26 cellular contexts compared by ENCODE assay signal in the genomic region with DNA sequence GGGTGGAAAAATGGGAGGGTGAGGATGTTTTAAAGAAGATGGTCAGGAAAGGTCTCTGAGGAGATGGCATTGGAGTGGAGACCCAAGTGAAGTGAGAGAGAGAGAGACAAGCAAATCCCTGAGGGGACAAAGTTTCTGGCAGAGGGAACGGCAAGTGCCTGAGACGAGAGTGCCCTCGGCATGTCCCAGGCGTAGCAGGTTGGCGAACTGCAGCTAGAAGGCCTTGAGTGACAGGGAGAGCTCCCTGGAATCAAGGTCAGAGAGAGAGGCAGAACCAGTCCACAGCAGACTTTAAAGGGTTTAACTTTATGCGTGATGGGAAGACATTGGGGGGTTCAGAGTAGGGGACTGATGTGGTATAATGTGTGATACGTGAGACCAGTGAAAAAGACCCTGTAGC.
DNase-seq lines count a peak whose midpoint lies in the region; ATAC-seq, FAIRE-seq and TF ChIP-seq lines count a peak whose summit lies in the region.
"Had no signal": no experiment of that assay in that cellular context is flagged by ENCODE, and none has a peak within 500 bp of the region (broad histone marks: within the 10 kb centered on the region; RNA-seq: fewer than 3 reads in every experiment).

No MANE protein-coding gene starts in this region.

- H3K9me3 ChIP-seq in K562 (replicated peaks; ENCODE audit: control insufficient read depth, insufficient read depth, low read depth, low read length) (no peaks in the 10 kb centered on the region), right atrium auricular region (no peaks in the 10 kb centered on the region), MG63 (no peaks in the 10 kb centered on the region)
- H3K9me3 ChIP-seq: A549; BE2C; BLaER1 treated with 17β-estradiol and CSF1 and Interleukin-3, amounts not matched to agents 10 nM and 100 nM; HAP-1 had no signal

- intact Hi-C loops in K562 (cut with micrococcal nuclease) = no loop called here
- intact Hi-C loops in Right ventricle myocardium superior (cut with DNase I) = no loop called here
- intact Hi-C loops in left cardiac atrium (cut with DNase I) = loop anchor here in 1 of 2 donors (10.0 kb wide), 1 partner anchor 145 kb away; a partner anchor contains a TSS

- H3K27me3 ChIP-seq in K562 (ENCODE audit: control insufficient read depth in 2 of 2, insufficient read depth in 2 of 2, low read length in 2 of 2) (peaks cover 0 to 3% of the 10 kb centered on the region in 2 experiments; a peak in 1 of 5 replicates), right atrium auricular region (no peaks in the 10 kb centered on the region), MG63 (no peaks in the 10 kb centered on the region)
- H3K27me3 ChIP-seq: BE2C; BLaER1 treated with 17β-estradiol and CSF1 and Interleukin-3, amounts not matched to agents 10 nM and 100 nM had no signal

- no peak for TF ChIP-seq EP300 in K562 (IDR thresholded peaks at IDR 0.05; ENCODE audit: low read length)

- CTCF ChIA-PET in K562 (lab: Yijun Ruan, JAX; ENCODE audit: low intra/inter-chr PET ratio) = no interaction called here

- H3K4me2 ChIP-seq in K562 (ENCODE audit: insufficient read depth, low read length) = no peak overlapping the region
- H3K4me2 ChIP-seq: A549; BLaER1 treated with 17β-estradiol and CSF1 and Interleukin-3, amounts not matched to agents 10 nM and 100 nM; GM23338 had no signal

- ATAC-seq in K562 (no peak), Right ventricle myocardium superior (ENCODE audit: poor library complexity) (peak; percentile 84), left cardiac atrium (peak; percentile 66 to 89), GM18519 (IDR thresholded peaks at IDR 0.05; ENCODE audit: low FRiP score, unreplicated experiment) (no peak), GM21825 (IDR thresholded peaks at IDR 0.05; ENCODE audit: unreplicated experiment) (no peak)
- ATAC-seq: A549, GM23338 had no signal

- H3K9ac ChIP-seq in K562 (ENCODE audit: insufficient read depth in 1 of 2, low read depth in 2 of 2, low read length in 2 of 2) = no peak overlapping the region
- H3K9ac ChIP-seq: BLaER1 treated with 17β-estradiol and CSF1 and Interleukin-3, amounts not matched to agents 10 nM and 100 nM had no signal

- POLR2A ChIA-PET in K562 (lab: Yijun Ruan, JAX) = interaction anchor here (1.0 kb wide), 1 partner anchor 17 kb away, joined by 3 read pairs; no protein-coding TSS in a partner anchor

- DNase-seq in K562 (ENCODE audit: extremely low read depth in 1 of 4, low spot score in 3 of 4) = no peak
- DNase-seq in Right ventricle myocardium superior = peak; percentile 65
- peak; percentile 24 for DNase-seq in left cardiac atrium
- DNase-seq in right atrium auricular region (ENCODE audit: low spot score) = no peak
- DNase-seq in globus pallidus (ENCODE audit: low spot score) = no peak
- DNase-seq in MG63 = no peak
- DNase-seq: 8988T; ACHN; AML-193; BE2C; CD4-positive, alpha-beta T cell; CD8-positive, alpha-beta memory T cell; DMS53; DMS79 treated with DMSO at 0.1 percent for 48 hours; GF-D8; HFFc6 had no signal

- no peak for TF ChIP-seq POLR2A in K562 (conservative IDR thresholded peaks at IDR 0.05)

- H3K4me3 ChIP-seq in K562 = no peak overlapping the region
- no peak overlapping the region for H3K4me3 ChIP-seq in right atrium auricular region
- H3K4me3 ChIP-seq in MG63 = no peak overlapping the region
- H3K4me3 ChIP-seq: A549; BLaER1 treated with 17β-estradiol and CSF1 and Interleukin-3, amounts not matched to agents 10 nM and 100 nM; GM23338; HAP-1 had no signal

- H3K4me1 ChIP-seq in K562 (replicated peaks in 1 of 2; ENCODE audit: control insufficient read depth in 2 of 2, insufficient read depth in 2 of 2, low read length in 2 of 2) (no peaks in the 10 kb centered on the region), right atrium auricular region (peaks cover 0 to 8% of the 10 kb centered on the region in 2 donors)
- H3K4me1 ChIP-seq: A549; BLaER1 treated with 17β-estradiol and CSF1 and Interleukin-3, amounts not matched to agents 10 nM and 100 nM; HAP-1 had no signal

- TF ChIP-seq RAD21 in K562 (CRISPR knock-in tag; conservative IDR thresholded peaks at IDR 0.05 in 1 of 2, IDR thresholded peaks at IDR 0.05 in 1 of 2) = no peak

- no peaks in the 10 kb centered on the region for H3K9me1 ChIP-seq in K562 (ENCODE audit: control insufficient read depth, insufficient read depth, low read length)

- H2AFZ ChIP-seq in K562 (ENCODE audit: low read depth, low read length) = no peak overlapping the region
- H2AFZ ChIP-seq: GM23338 had no signal

- H3K36me3 ChIP-seq in K562 (ENCODE audit: control insufficient read depth, insufficient read depth, low read length) (no peaks in the 10 kb centered on the region), right atrium auricular region (no peaks in the 10 kb centered on the region), MG63 (no peaks in the 10 kb centered on the region)
- H3K36me3 ChIP-seq: BE2C; BLaER1 treated with 17β-estradiol and CSF1 and Interleukin-3, amounts not matched to agents 10 nM and 100 nM; HAP-1 had no signal

- H3K79me2 ChIP-seq in K562 (ENCODE audit: control insufficient read depth, insufficient read depth, low read length) = no peaks in the 10 kb centered on the region

- WGBS in K562 (ENCODE audit: insufficient coverage, low coverage, missing lambda C conversion rate) = 7% methylated on average over 7 of the region's 7 CpGs

- FAIRE-seq in K562 (lab: Jason Lieb, UNC) = no peak
- FAIRE-seq: A549, GM12891, GM18507, GM19239, H54 had no signal

- TF ChIP-seq CTCF in K562 (IDR thresholded peaks at IDR 0.05 in 2 of 3, conservative IDR thresholded peaks at IDR 0.05 in 1 of 3; ENCODE audit: insufficient read depth in 2 of 3, low read depth in 1 of 3, low read length in 3 of 3) = no peak
- TF ChIP-seq CTCF in right atrium auricular region (IDR thresholded peaks at IDR 0.05) = no peak

- H3K27ac ChIP-seq in K562 (ENCODE audit: extremely low read depth, low read depth, low read length) (no peak overlapping the region), right atrium auricular region (peak overlapping the region; percentile 21 to 74)
- H3K27ac ChIP-seq: A549; BLaER1 treated with 17β-estradiol and CSF1 and Interleukin-3, amounts not matched to agents 10 nM and 100 nM had no signal

- no peaks in the 10 kb centered on the region for H4K20me1 ChIP-seq in K562 (replicated peaks; ENCODE audit: control insufficient read depth, insufficient read depth, low read length)
- H4K20me1 ChIP-seq: BLaER1 treated with 17β-estradiol and CSF1 and Interleukin-3, amounts not matched to agents 10 nM and 100 nM had no signal

- in situ Hi-C loops in K562 (cut with MboI) = no loop called here

- BruUV-seq in K562 (replicated peaks; lab: Mats Ljungman, UMichigan) = no TSS peak

TF ChIP-seq in K562, 482 proteins besides CTCF, POLR2A, EP300 and RAD21:
- TF ChIP-seq, protein P1, sequence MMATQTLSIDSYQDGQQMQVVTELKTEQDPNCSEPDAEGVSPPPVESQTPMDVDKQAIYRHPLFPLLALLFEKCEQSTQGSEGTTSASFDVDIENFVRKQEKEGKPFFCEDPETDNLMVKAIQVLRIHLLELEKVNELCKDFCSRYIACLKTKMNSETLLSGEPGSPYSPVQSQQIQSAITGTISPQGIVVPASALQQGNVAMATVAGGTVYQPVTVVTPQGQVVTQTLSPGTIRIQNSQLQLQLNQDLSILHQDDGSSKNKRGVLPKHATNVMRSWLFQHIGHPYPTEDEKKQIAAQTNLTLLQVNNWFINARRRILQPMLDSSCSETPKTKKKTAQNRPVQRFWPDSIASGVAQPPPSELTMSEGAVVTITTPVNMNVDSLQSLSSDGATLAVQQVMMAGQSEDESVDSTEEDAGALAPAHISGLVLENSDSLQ (IDR thresholded peaks at IDR 0.05) = peak; percentile 50; the same call in 1 of the 2 replicates
- TF ChIP-seq, protein P2, sequence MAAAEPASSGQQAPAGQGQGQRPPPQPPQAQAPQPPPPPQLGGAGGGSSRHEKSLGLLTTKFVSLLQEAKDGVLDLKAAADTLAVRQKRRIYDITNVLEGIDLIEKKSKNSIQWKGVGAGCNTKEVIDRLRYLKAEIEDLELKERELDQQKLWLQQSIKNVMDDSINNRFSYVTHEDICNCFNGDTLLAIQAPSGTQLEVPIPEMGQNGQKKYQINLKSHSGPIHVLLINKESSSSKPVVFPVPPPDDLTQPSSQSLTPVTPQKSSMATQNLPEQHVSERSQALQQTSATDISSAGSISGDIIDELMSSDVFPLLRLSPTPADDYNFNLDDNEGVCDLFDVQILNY (CRISPR knock-in tag; IDR thresholded peaks at IDR 0.05) = no peak

Comparison
In these comparisons a context has a peak if more than half of its experiments do, and no peak if none do; other contexts are left out.
1. DNase-seq: peak in Right ventricle myocardium superior (single experiment) and left cardiac atrium (single experiment); none in K562 (0 of 4), right atrium auricular region (single experiment), globus pallidus (single experiment) and MG63 (single experiment).
2. ATAC-seq: peak in Right ventricle myocardium superior (single experiment) and left cardiac atrium (2 of 2); none in K562 (single experiment), GM18519 (single experiment) and GM21825 (single experiment).